Comparison of ENCODE assay signal across 8 cellular contexts in genomic region chr10:32958085-32958991, GRCh38. TPM values are rescaled to one million over a fixed set of nuclear protein-coding genes. Genes with fewer than 3 reads are reported as not detected.
DNase-seq lines count a peak whose midpoint lies in the region; TF ChIP-seq lines count a peak whose summit lies in the region.

TSS of gene ITGB1 (minus strand) at chr10:32958230. CDS start at chr10:32935558, 22,672 bp downstream.

- H3K4me3 Mint-ChIP-seq in nephron progenitor cell = peak within 1 kb of the TSS; percentile 95
- H3K4me3 Mint-ChIP-seq in stimulated activated naive CD8-positive, alpha-beta T cell treated with anti-CD3 and anti-CD28 coated beads, Interleukin-15, Interleukin-2, amounts not matched to agents 100 ng/mL and 50 ng/mL, for 24 hours = peak within 1 kb of the TSS; percentile 92

- H3K36me3 Mint-ChIP-seq in nephron progenitor cell (ENCODE audit: low read depth) = no peaks in the 10 kb centered on the region
- peaks cover 9% of the 10 kb centered on the region for H3K36me3 Mint-ChIP-seq in stimulated activated naive CD8-positive, alpha-beta T cell treated with anti-CD3 and anti-CD28 coated beads, Interleukin-15, Interleukin-2, amounts not matched to agents 100 ng/mL and 50 ng/mL, for 24 hours (ENCODE audit: low read depth)

- peaks cover 77% of the 10 kb centered on the region for H3K4me1 Mint-ChIP-seq in nephron progenitor cell
- peaks cover 67% of the 10 kb centered on the region for H3K4me1 Mint-ChIP-seq in stimulated activated naive CD8-positive, alpha-beta T cell treated with anti-CD3 and anti-CD28 coated beads, Interleukin-15, Interleukin-2, amounts not matched to agents 100 ng/mL and 50 ng/mL, for 24 hours (ENCODE audit: low read depth)

- DNase-seq in EH (ENCODE audit: low read depth) (peak; percentile 98), H4 (ENCODE audit: low spot score) (peak; percentile 88), M059J (ENCODE audit: low read depth) (peak; percentile 90), activated gamma-delta T cell (lab: John Stamatoyannopoulos, UW) (peak; percentile 77), fibroblast of the conjunctiva (ENCODE audit: low read depth) (peak; percentile 90), nephron progenitor cell (peak; percentile 98)

- no peak for TF ChIP-seq CTCF in nephron progenitor cell (IDR thresholded peaks at IDR 0.05)

- TF ChIP-seq POLR2A in Raji (IDR thresholded peaks at IDR 0.05; ENCODE audit: insufficient read depth, low read depth, low read length) = peak; percentile 41; the same call in 1 of the 2 replicates

- no peaks in the 10 kb centered on the region for H3K9me3 Mint-ChIP-seq in nephron progenitor cell
- H3K9me3 Mint-ChIP-seq in stimulated activated naive CD8-positive, alpha-beta T cell treated with anti-CD3 and anti-CD28 coated beads, Interleukin-15, Interleukin-2, amounts not matched to agents 100 ng/mL and 50 ng/mL, for 24 hours = no peaks in the 10 kb centered on the region

- peak within 1 kb of the TSS; percentile 100 for H3K27ac Mint-ChIP-seq in nephron progenitor cell
- peak within 1 kb of the TSS; percentile 98 for H3K27ac Mint-ChIP-seq in stimulated activated naive CD8-positive, alpha-beta T cell treated with anti-CD3 and anti-CD28 coated beads, Interleukin-15, Interleukin-2, amounts not matched to agents 100 ng/mL and 50 ng/mL, for 24 hours

- H3K27me3 Mint-ChIP-seq in nephron progenitor cell (ENCODE audit: low read depth, poor library complexity) = no peaks in the 10 kb centered on the region
- no peaks in the 10 kb centered on the region for H3K27me3 Mint-ChIP-seq in stimulated activated naive CD8-positive, alpha-beta T cell treated with anti-CD3 and anti-CD28 coated beads, Interleukin-15, Interleukin-2, amounts not matched to agents 100 ng/mL and 50 ng/mL, for 24 hours

RNA-seq across cellular contexts. Expression of gene ITGB1, which starts in this region (rescaled TPM):
- total RNA-seq in H4 (2014; rRNA removed; shearing (Covaris generic)) = 650 and 683 TPM in 2 replicates
- 855 and 1,449 TPM in 2 replicates for total RNA-seq in M059J (2014; rRNA removed; shearing (Covaris generic))

Comparison
In these comparisons a context has a peak if more than half of its experiments do, and no peak if none do; other contexts are left out.
1. Peak in every context shown above with its lines: DNase-seq.